10 cellular contexts compared by ENCODE assay signal in the genomic region with DNA sequence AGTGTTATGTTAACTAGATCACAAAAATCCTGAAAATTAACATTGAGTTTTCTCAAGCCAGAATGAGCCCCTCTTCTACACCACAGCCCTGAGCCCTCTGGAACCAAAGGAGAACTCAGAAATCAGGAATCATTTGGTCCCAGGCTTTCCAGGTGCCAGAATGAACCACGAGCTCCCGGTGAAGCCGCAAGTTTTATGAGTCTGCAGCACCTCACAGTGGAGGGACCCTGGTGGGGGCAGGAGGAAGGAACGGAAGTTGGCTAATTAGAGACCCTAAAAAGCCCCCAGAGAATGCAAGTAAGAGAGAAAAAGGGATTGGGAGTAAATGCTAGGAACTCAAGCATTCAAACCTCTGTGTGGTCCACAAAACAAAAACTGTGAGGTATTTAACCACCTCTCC. TPM values are rescaled to one million over a fixed set of nuclear protein-coding genes. Genes with fewer than 3 reads are reported as not detected.
DNase-seq lines count a peak whose midpoint lies in the region; ATAC-seq and TF ChIP-seq lines count a peak whose summit lies in the region.
"Had no signal": no experiment of that assay in that cellular context is flagged by ENCODE, and none has a peak within 500 bp of the region (broad histone marks: within the 10 kb centered on the region; RNA-seq: fewer than 3 reads in every experiment).

No MANE protein-coding gene starts in this region.

- H3K79me2 ChIP-seq in parathyroid adenoma = no peaks in the 10 kb centered on the region

- H3K9me3 ChIP-seq in NT2/D1 (ENCODE audit: insufficient read depth, low read length) = no peaks in the 10 kb centered on the region
- H3K9me3 ChIP-seq in parathyroid adenoma (ENCODE audit: control insufficient read depth, low read length) = no peaks in the 10 kb centered on the region

- intact Hi-C loops in dorsolateral prefrontal cortex (cut with DNase I) = loop anchor here in 1 of 2 donors (10.0 kb wide), 1 partner anchor 363 kb away; no protein-coding TSS in a partner anchor

- peaks cover 11% of the 10 kb centered on the region for H3K4me1 ChIP-seq in NT2/D1 (ENCODE audit: insufficient read depth, insufficient read length)
- H3K4me1 ChIP-seq in parathyroid adenoma = peaks cover 41% of the 10 kb centered on the region

- ATAC-seq in activated naive CD8-positive, alpha-beta T cell treated with anti-CD3 and anti-CD28 coated beads, Interleukin-2, amount 50 U/mL, for 24 hours = no peak
- ATAC-seq in HG03139 (IDR thresholded peaks at IDR 0.05; ENCODE audit: unreplicated experiment) = no peak

- H3K36me3 ChIP-seq in NT2/D1 (ENCODE audit: insufficient read depth, insufficient read length, low read length) = no peaks in the 10 kb centered on the region
- no peaks in the 10 kb centered on the region for H3K36me3 ChIP-seq in parathyroid adenoma (ENCODE audit: control insufficient read depth, insufficient read depth, low read length)

- peak in 37 of 56 donors; percentile 13 to 57 (median 29) for TF ChIP-seq CTCF in dorsolateral prefrontal cortex (IDR thresholded peaks at IDR 0.05 in 54 of 56, conservative IDR thresholded peaks at IDR 0.05 in 2 of 56; ENCODE audit: low read depth in 1 of 56, partially characterized antibody in 56 of 56)
- TF ChIP-seq CTCF in parathyroid adenoma (IDR thresholded peaks at IDR 0.05) = peak; percentile 60

- H3K27me3 ChIP-seq in NT2/D1 (ENCODE audit: insufficient read depth, insufficient read length) = no peaks in the 10 kb centered on the region
- no peaks in the 10 kb centered on the region for H3K27me3 ChIP-seq in dorsolateral prefrontal cortex
- no peaks in the 10 kb centered on the region for H3K27me3 ChIP-seq in parathyroid adenoma (ENCODE audit: control insufficient read depth, insufficient read depth, low read length)

- H3K27ac Mint-ChIP-seq in activated naive CD8-positive, alpha-beta T cell treated with anti-CD3 and anti-CD28 coated beads, Interleukin-2, amount 50 U/mL, for 24 hours = no peak overlapping the region

- H3K9ac ChIP-seq in NT2/D1 (ENCODE audit: insufficient read length, low read depth) (no peak overlapping the region), parathyroid adenoma (no peak overlapping the region)

- peak overlapping the region; percentile 64 for H2AFZ ChIP-seq in parathyroid adenoma

- H3K4me3 ChIP-seq in NT2/D1 (ENCODE audit: insufficient read length, low read depth) = no peak overlapping the region
- H3K4me3 ChIP-seq in dorsolateral prefrontal cortex = no peak overlapping the region
- H3K4me3 ChIP-seq in parathyroid adenoma (ENCODE audit: low read depth, low read length) = no peak overlapping the region

- no peaks in the 10 kb centered on the region for H3K36me3 Mint-ChIP-seq in activated naive CD8-positive, alpha-beta T cell treated with anti-CD3 and anti-CD28 coated beads, Interleukin-2, amount 50 U/mL, for 24 hours (ENCODE audit: low read depth)
- H3K36me3 Mint-ChIP-seq: CD14-positive monocyte had no signal

- H3K4me3 Mint-ChIP-seq in activated naive CD8-positive, alpha-beta T cell treated with anti-CD3 and anti-CD28 coated beads, Interleukin-2, amount 50 U/mL, for 24 hours = no peak overlapping the region
- H3K4me3 Mint-ChIP-seq: CD14-positive monocyte had no signal

- H3K4me2 ChIP-seq in parathyroid adenoma (ENCODE audit: low read length) = no peak overlapping the region

- H3K27ac ChIP-seq in dorsolateral prefrontal cortex = no peak overlapping the region
- H3K27ac ChIP-seq in parathyroid adenoma = peak overlapping the region; percentile 98

- no peaks in the 10 kb centered on the region for H3K27me3 Mint-ChIP-seq in activated naive CD8-positive, alpha-beta T cell treated with anti-CD3 and anti-CD28 coated beads, Interleukin-2, amount 50 U/mL, for 24 hours

- peak; percentile 42 for DNase-seq in activated CD8-positive, alpha-beta memory T cell treated with anti-CD3 and anti-CD28 coated beads, Interleukin-2, amount 50 U/mL, for 48 hours
- DNase-seq in activated CD8-positive, alpha-beta memory T cell treated with anti-CD3 and anti-CD28 coated beads, Interleukin-2, amount 50 U/mL, for 4 hours = no peak
- DNase-seq in NT2/D1 (ENCODE audit: low read depth, low spot score) (peak; percentile 58), dorsolateral prefrontal cortex (no peak), NCI-H1436 (lab: John Stamatoyannopoulos, UW) (no peak)
- DNase-seq in activated naive CD8-positive, alpha-beta T cell treated with anti-CD3 and anti-CD28 coated beads, Interleukin-2, amount 50 U/mL, for 24 hours = no peak

- H3K9me3 Mint-ChIP-seq in activated naive CD8-positive, alpha-beta T cell treated with anti-CD3 and anti-CD28 coated beads, Interleukin-2, amount 50 U/mL, for 24 hours = no peaks in the 10 kb centered on the region

- peaks cover 69% of the 10 kb centered on the region for H3K4me1 Mint-ChIP-seq in activated naive CD8-positive, alpha-beta T cell treated with anti-CD3 and anti-CD28 coated beads, Interleukin-2, amount 50 U/mL, for 24 hours

RNA-seq across cellular contexts. Expression of a gene that starts 52.9 kb away (rescaled TPM):
- total RNA-seq in dorsolateral prefrontal cortex = under 1 TPM in 9 of 120 experiments, not detected in 111; 0.28 to 0.55 (median 0.39) TPM
- total RNA-seq: frontal cortex had no signal

Comparison
In these comparisons a context has a peak if more than half of its experiments do, and no peak if none do; other contexts are left out.
1. DNase-seq: peak in activated CD8-positive, alpha-beta memory T cell treated with anti-CD3 and anti-CD28 coated beads, Interleukin-2, amount 50 U/mL, for 48 hours (single experiment) and NT2/D1 (single experiment); none in activated CD8-positive, alpha-beta memory T cell treated with anti-CD3 and anti-CD28 coated beads, Interleukin-2, amount 50 U/mL, for 4 hours (single experiment), dorsolateral prefrontal cortex (0 of 10), NCI-H1436 (single experiment) and activated naive CD8-positive, alpha-beta T cell treated with anti-CD3 and anti-CD28 coated beads, Interleukin-2, amount 50 U/mL, for 24 hours (single experiment).